In genomic region chr5:64506567-64507321, GRCh38 we compare ENCODE assay signal across 9 cellular contexts. TPM values are rescaled to one million over a fixed set of nuclear protein-coding genes. Genes with fewer than 3 reads are reported as not detected.
DNase-seq lines count a peak whose midpoint lies in the region; ATAC-seq, FAIRE-seq and TF ChIP-seq lines count a peak whose summit lies in the region.
"Had no signal": no experiment of that assay in that cellular context is flagged by ENCODE, and none has a peak within 500 bp of the region (broad histone marks: within the 10 kb centered on the region; RNA-seq: fewer than 3 reads in every experiment).

No MANE protein-coding gene starts in this region.

- H3K4me2 ChIP-seq in endothelial cell of umbilical vein (ENCODE audit: insufficient read depth, low read length), result peak overlapping the region; percentile 74

- H2AFZ ChIP-seq in endothelial cell of umbilical vein (ENCODE audit: low read depth, low read length), result peak overlapping the region; percentile 89

- DNase-seq in NCI-H82 (lab: John Stamatoyannopoulos, UW) (peak; percentile 10), NCI-H82 treated with DMSO at 0.1 percent for 48 hours (lab: John Stamatoyannopoulos, UW; ENCODE audit: unreplicated experiment) (no peak), endothelial cell of umbilical vein (ENCODE audit: low read depth, low spot score) (no peak), mucosa of gallbladder (ENCODE audit: low spot score) (peak; percentile 29), upper lobe of right lung (no peak), NCI-H1436 treated with DMSO at 0.1 percent for 48 hours (lab: John Stamatoyannopoulos, UW) (no peak), NCI-H446 treated with DMSO at 0.1 percent for 48 hours (lab: John Stamatoyannopoulos, UW) (no peak)
- DNase-seq in activated CD4-positive, alpha-beta T cell treated with anti-CD3 and anti-CD28 coated beads for 1 hour, result no peak

- dilution Hi-C loops in endothelial cell of umbilical vein (cut with MboI; ENCODE audit: extremely low pct_ligation_motif_present, low sequenced_read_pairs), result no loop called here

- TF ChIP-seq CTCF in endothelial cell of umbilical vein (IDR thresholded peaks at IDR 0.05; ENCODE audit: extremely low read depth in 1 of 2, insufficient read depth in 1 of 2, low read depth in 1 of 2, low read length in 2 of 2) (peak in 1 of 2 donors; percentile 45), upper lobe of right lung (IDR thresholded peaks at IDR 0.05) (no peak)

- TF ChIP-seq POLR2A in endothelial cell of umbilical vein (IDR thresholded peaks at IDR 0.05; ENCODE audit: low read depth, low read length), result no peak

- no peaks in the 10 kb centered on the region for H3K9me1 ChIP-seq in endothelial cell of umbilical vein (replicated peaks; ENCODE audit: control insufficient read depth, extremely low read depth, insufficient read depth, low read length)

- POLR2A ChIA-PET in endothelial cell of umbilical vein (lab: Charles Lee), result no interaction called here

- H3K4me1 ChIP-seq in endothelial cell of umbilical vein (ENCODE audit: control insufficient read depth, extremely low read depth, insufficient read depth, low read length), result peaks cover 35% of the 10 kb centered on the region
- peaks cover 8% of the 10 kb centered on the region for H3K4me1 ChIP-seq in upper lobe of right lung

- intact Hi-C loops in endothelial cell of umbilical vein (cut with micrococcal nuclease) (loop anchor here (1.0 to 5.0 kb wide), 8 partner anchors 46 to 976 kb away; partner anchors contain the start of genes ADAMTS6, CWC27 and SREK1IP1), upper lobe of right lung (cut with DNase I) (no loop called here)

- H3K27ac ChIP-seq in endothelial cell of umbilical vein (ENCODE audit: insufficient read depth, low read depth, low read length) (no peak overlapping the region), upper lobe of right lung (peak overlapping the region; percentile 6)

- ATAC-seq in upper lobe of right lung, result peak; percentile 9

- H3K9ac ChIP-seq in endothelial cell of umbilical vein (replicated peaks; ENCODE audit: extremely low read depth, insufficient read depth, low read length), result no peak overlapping the region

- no TSS peak for BruUV-seq in endothelial cell of umbilical vein (replicated peaks; lab: Mats Ljungman, UMichigan)

- CTCF ChIA-PET in endothelial cell of umbilical vein (lab: Charles Lee), result interaction anchor here (1.1 to 3.4 kb wide), 8 partner anchors 8 to 359 kb away, joined by 3 to 29 read pairs (median 4); no protein-coding TSS in a partner anchor

- FAIRE-seq in endothelial cell of umbilical vein (lab: Jason Lieb, UNC), result no peak

- H3K79me2 ChIP-seq in endothelial cell of umbilical vein (ENCODE audit: control insufficient read depth, insufficient read depth, low read length), result no peaks in the 10 kb centered on the region

- H3K27me3 ChIP-seq in endothelial cell of umbilical vein (ENCODE audit: control insufficient read depth in 2 of 2, insufficient read depth in 2 of 2, low read length in 2 of 2) (peaks cover 21 to 28% of the 10 kb centered on the region in 2 experiments), upper lobe of right lung (peaks cover 25% of the 10 kb centered on the region)

- H4K20me1 ChIP-seq in endothelial cell of umbilical vein (replicated peaks; ENCODE audit: control insufficient read depth, extremely low read depth, insufficient read depth, low read length), result no peaks in the 10 kb centered on the region

- H3K4me3 ChIP-seq in endothelial cell of umbilical vein (replicated peaks in 1 of 3; ENCODE audit: insufficient read depth in 1 of 3, low read depth in 1 of 3, low read length in 3 of 3) (peak overlapping the region; percentile 27 to 48 (median 47)), upper lobe of right lung (peak overlapping the region; percentile 51)

- no peaks in the 10 kb centered on the region for H3K36me3 ChIP-seq in endothelial cell of umbilical vein (ENCODE audit: control insufficient read depth in 2 of 2, extremely low read depth in 1 of 2, insufficient read depth in 2 of 2, low read length in 2 of 2)
- H3K36me3 ChIP-seq in upper lobe of right lung, result no peaks in the 10 kb centered on the region

- H3K9me3 ChIP-seq in endothelial cell of umbilical vein (replicated peaks; ENCODE audit: control insufficient read depth, insufficient read depth, low read length), result no peaks in the 10 kb centered on the region
- H3K9me3 ChIP-seq in upper lobe of right lung, result no peaks in the 10 kb centered on the region

TF ChIP-seq in endothelial cell of umbilical vein, 7 proteins besides CTCF, POLR2A, EP300 and RAD21:
- no peak for TF ChIP-seq MAX (IDR thresholded peaks at IDR 0.05; ENCODE audit: insufficient read depth, insufficient read length)
- TF ChIP-seq POLR2AphosphoS5 (IDR thresholded peaks at IDR 0.05; ENCODE audit: insufficient read depth, low read depth, low read length), result no peak
- TF ChIP-seq JUN (IDR thresholded peaks at IDR 0.05; ENCODE audit: borderline replicate concordance, insufficient read depth, insufficient read length, low read depth), result no peak
- TF ChIP-seq FOS (IDR thresholded peaks at IDR 0.05; ENCODE audit: borderline replicate concordance, insufficient read depth, low read length), result no peak
- peak; percentile 41 for TF ChIP-seq EZH2 (IDR thresholded peaks at IDR 0.05; ENCODE audit: borderline replicate concordance, low read depth, low read length, severe bottlenecking)
- no peak for TF ChIP-seq GATA2 (IDR thresholded peaks at IDR 0.05; ENCODE audit: insufficient read depth, insufficient read length, low read depth, low read length)
- TF ChIP-seq MYC (IDR thresholded peaks at IDR 0.05; ENCODE audit: low read depth, low read length), result no peak

RNA-seq across cellular contexts. Expression of gene RGS7BP, which starts 0.9 kb away (rescaled TPM):
- total RNA-seq in endothelial cell of umbilical vein (2.0 and 4.2 TPM in 2 replicates), mucosa of gallbladder (1.5 TPM), upper lobe of right lung (2.4 TPM)
- polyA plus RNA-seq in endothelial cell of umbilical vein, result 0.43 and 0.51 TPM in 2 replicates
- polyA plus RNA-seq in endothelial cell of umbilical vein (2011; cell fraction: cytosol; rRNA removed), result 0.52 and 0.65 TPM in 2 replicates
- polyA plus RNA-seq in endothelial cell of umbilical vein (2011; cell fraction: nucleus; rRNA removed), result 0.83 and 1.4 TPM in 2 replicates
- 0.48 and 0.71 TPM in 2 replicates for polyA plus RNA-seq in endothelial cell of umbilical vein (2012)
- polyA minus RNA-seq in endothelial cell of umbilical vein, result 1.1 and 2.7 TPM in 2 replicates
- not detected for polyA minus RNA-seq in endothelial cell of umbilical vein (2011; cell fraction: cytosol; rRNA and poly(A)+ RNA removed)
- 2.4 and 2.9 TPM in 2 replicates for polyA minus RNA-seq in endothelial cell of umbilical vein (2011; cell fraction: nucleus; rRNA and poly(A)+ RNA removed)
- total RNA-seq: renal cortical epithelial cell had no signal

Comparison
In these comparisons a context has a peak if more than half of its experiments do, and no peak if none do; other contexts are left out.
1. DNase-seq: peak in NCI-H82 (single experiment) and mucosa of gallbladder (single experiment); none in NCI-H82 treated with DMSO at 0.1 percent for 48 hours (single experiment), endothelial cell of umbilical vein (single experiment), upper lobe of right lung (single experiment), NCI-H1436 treated with DMSO at 0.1 percent for 48 hours (single experiment), NCI-H446 treated with DMSO at 0.1 percent for 48 hours (single experiment) and activated CD4-positive, alpha-beta T cell treated with anti-CD3 and anti-CD28 coated beads for 1 hour (single experiment).